ENCODE assay signal across 11 cellular contexts in genomic region chr5:128216860-128217531, GRCh38.
DNase-seq lines count a peak whose midpoint lies in the region; ATAC-seq, FAIRE-seq and TF ChIP-seq lines count a peak whose summit lies in the region.
"Had no signal": no experiment of that assay in that cellular context is flagged by ENCODE, and none has a peak within 500 bp of the region (broad histone marks: within the 10 kb centered on the region; RNA-seq: fewer than 3 reads in every experiment).

No MANE protein-coding gene starts in this region.

- DNase-seq in BJ (ENCODE audit: low read depth) (peak; percentile 29), PC-3 (peak; percentile 70), fibroblast of gingiva (ENCODE audit: low read depth) (peak; percentile 83), neuronal stem cell (ENCODE audit: low spot score) (no peak), HepG2 (ENCODE audit: low spot score) (no peak)
- DNase-seq in activated CD8-positive, alpha-beta memory T cell treated with anti-CD3 and anti-CD28 coated beads, Interleukin-2, amount 50 U/mL, for 4 hours, result no peak
- DNase-seq: activated CD4-positive, alpha-beta T cell treated with anti-CD3 and anti-CD28 coated beads, Interleukin-2, amount 50 U/mL, for 1 hour; stimulated activated naive B cell treated with anti-CD40 and anti-IgM and Interleukin-4, amounts not matched to agents 10 μg/mL and 1 μg/mL and 100 μg/mL, for 72 hours had no signal

- no peak overlapping the region for H2BK5ac ChIP-seq in neuronal stem cell (ENCODE audit: low read length)

- peak overlapping the region; percentile 14 for H3K23ac ChIP-seq in neuronal stem cell (ENCODE audit: low read depth, low read length, poor library complexity)

- peaks cover 13% of the 10 kb centered on the region for H3K4me1 ChIP-seq in PC-3 (ENCODE audit: insufficient read depth, low read length)
- H3K4me1 ChIP-seq in neuronal stem cell (ENCODE audit: control insufficient read depth in 2 of 2, insufficient read depth in 1 of 2, low read depth in 1 of 2, low read length in 2 of 2), result peaks cover 0 to under 1% of the 10 kb centered on the region in 2 donors
- no peaks in the 10 kb centered on the region for H3K4me1 ChIP-seq in HepG2 (ENCODE audit: insufficient read depth, low read length)

- TF ChIP-seq EP300 in HepG2 (IDR thresholded peaks at IDR 0.05; ENCODE audit: low read depth in 2 of 2, low read length in 2 of 2) (no peak), HepG2 (CRISPR knock-in tag; IDR thresholded peaks at IDR 0.05; ENCODE audit: borderline replicate concordance) (no peak)

- H2BK15ac ChIP-seq in neuronal stem cell (ENCODE audit: low read length), result no peak overlapping the region

- H3K36me3 Mint-ChIP-seq in activated T-helper 17 cell treated with anti-CD3 and anti-CD28 coated beads, Interleukin-2, amount 50 U/mL, for 72 hours (ENCODE audit: low read depth), result no peaks in the 10 kb centered on the region
- H3K36me3 Mint-ChIP-seq: stimulated activated naive B cell treated with anti-CD40 and anti-IgM and Interleukin-4, amounts not matched to agents 10 μg/mL and 1 μg/mL and 100 μg/mL, for 72 hours had no signal

- H3K4me1 Mint-ChIP-seq in activated T-helper 17 cell treated with anti-CD3 and anti-CD28 coated beads, Interleukin-2, amount 50 U/mL, for 72 hours, result no peaks in the 10 kb centered on the region
- H3K4me1 Mint-ChIP-seq: stimulated activated naive B cell treated with anti-CD40 and anti-IgM and Interleukin-4, amounts not matched to agents 10 μg/mL and 1 μg/mL and 100 μg/mL, for 72 hours had no signal

- POLR2A ChIA-PET in BJ (lab: Charles Lee), result no interaction called here
- POLR2A ChIA-PET in PC-3 (lab: Charles Lee; ENCODE audit: unreplicated experiment), result no interaction called here
- POLR2A ChIA-PET in HepG2 (lab: Yijun Ruan, JAX), result no interaction called here

- no peaks in the 10 kb centered on the region for H3K9me2 ChIP-seq in PC-3 (replicated peaks; ENCODE audit: low read length)

- no peak for FAIRE-seq in HepG2 (lab: Jason Lieb, UNC)

- H2AK5ac ChIP-seq in neuronal stem cell (ENCODE audit: low read depth, low read length), result no peak overlapping the region

- H3K27ac ChIP-seq in PC-3 (ENCODE audit: low read length) (no peak overlapping the region), neuronal stem cell (replicated peaks; ENCODE audit: low read length) (no peak overlapping the region), HepG2 (ENCODE audit: extremely low read length, insufficient read depth, low read length) (no peak overlapping the region)
- H3K27ac ChIP-seq: SK-N-MC had no signal

- no peaks in the 10 kb centered on the region for H3K79me2 ChIP-seq in PC-3 (ENCODE audit: low read length)
- no peaks in the 10 kb centered on the region for H3K79me2 ChIP-seq in HepG2 (ENCODE audit: insufficient read depth, low read length)

- H3K4me2 ChIP-seq in PC-3 (ENCODE audit: low read length), result no peak overlapping the region
- no peak overlapping the region for H3K4me2 ChIP-seq in neuronal stem cell (ENCODE audit: insufficient read depth, low read length, poor library complexity, severe bottlenecking)
- H3K4me2 ChIP-seq in HepG2 (ENCODE audit: low read depth, low read length), result no peak overlapping the region

- no peaks in the 10 kb centered on the region for H3K79me1 ChIP-seq in neuronal stem cell (ENCODE audit: low read depth, low read length)

- no peak overlapping the region for H3K4me3 ChIP-seq in BJ (ENCODE audit: low read depth, low read length)
- H3K4me3 ChIP-seq in PC-3 (ENCODE audit: low read length), result no peak overlapping the region
- H3K4me3 ChIP-seq in neuronal stem cell (ENCODE audit: low read length in 2 of 2), result no peak overlapping the region
- H3K4me3 ChIP-seq in HepG2 (replicated peaks in 1 of 3; ENCODE audit: insufficient read depth in 1 of 3, low read depth in 2 of 3, low read length in 3 of 3), result no peak overlapping the region
- H3K4me3 ChIP-seq: SK-N-MC had no signal

- H3K4me3 Mint-ChIP-seq in activated T-helper 17 cell treated with anti-CD3 and anti-CD28 coated beads, Interleukin-2, amount 50 U/mL, for 72 hours, result no peak overlapping the region
- H3K4me3 Mint-ChIP-seq: stimulated activated naive B cell treated with anti-CD40 and anti-IgM and Interleukin-4, amounts not matched to agents 10 μg/mL and 1 μg/mL and 100 μg/mL, for 72 hours had no signal

- H4K20me1 ChIP-seq in PC-3 (ENCODE audit: low read length) (no peaks in the 10 kb centered on the region), HepG2 (ENCODE audit: insufficient read depth, low read length) (no peaks in the 10 kb centered on the region)

- ATAC-seq in PC-3, result peak; percentile 71
- ATAC-seq in HepG2, result no peak; the same call in 2 of the 3 replicates
- ATAC-seq in activated T-helper 17 cell treated with anti-CD3 and anti-CD28 coated beads, Interleukin-2, amount 50 U/mL, for 72 hours (replicated peaks), result no peak
- ATAC-seq in HG03439 (IDR thresholded peaks at IDR 0.05; ENCODE audit: unreplicated experiment), result no peak
- ATAC-seq: stimulated activated naive B cell treated with anti-CD40 and anti-IgM and Interleukin-4, amounts not matched to agents 10 μg/mL and 1 μg/mL and 100 μg/mL, for 72 hours had no signal

- intact Hi-C loops in PC-3 (cut with micrococcal nuclease), result loop anchor here (1.0 kb wide), 1 partner anchor 11 kb away; no protein-coding TSS in a partner anchor
- intact Hi-C loops in HepG2 (cut with micrococcal nuclease; ENCODE audit: unreplicated experiment), result no loop called here

- no peak overlapping the region for H3K9ac ChIP-seq in PC-3 (ENCODE audit: low read length)
- no peak overlapping the region for H3K9ac ChIP-seq in neuronal stem cell (ENCODE audit: low read depth, low read length, poor library complexity)
- H3K9ac ChIP-seq in HepG2 (ENCODE audit: insufficient read depth, low read depth, low read length), result no peak overlapping the region

- no peak overlapping the region for H3K18ac ChIP-seq in neuronal stem cell (ENCODE audit: low read length)

- WGBS in neuronal stem cell (ENCODE audit: extremely low coverage in 2 of 2, insufficient read length in 2 of 2, insufficient replicate concordance in 1 of 2), 2 donors, result no CpG with 5 or more reads among the region's 15 CpGs
- 17% methylated on average over 15 of the region's 15 CpGs for WGBS in HepG2 (ENCODE audit: low lambda C conversion rate)

- H3K9me3 ChIP-seq in PC-3 (ENCODE audit: low read length) (no peaks in the 10 kb centered on the region), neuronal stem cell (replicated peaks in 1 of 2; ENCODE audit: control insufficient read depth in 2 of 2, insufficient read depth in 1 of 2, low read depth in 1 of 2, low read length in 2 of 2) (peaks cover 0 to 2% of the 10 kb centered on the region in 2 donors), HepG2 (ENCODE audit: low read length) (no peaks in the 10 kb centered on the region)

- H3K9me3 Mint-ChIP-seq in activated T-helper 17 cell treated with anti-CD3 and anti-CD28 coated beads, Interleukin-2, amount 50 U/mL, for 72 hours, result no peaks in the 10 kb centered on the region
- H3K9me3 Mint-ChIP-seq: stimulated activated naive B cell treated with anti-CD40 and anti-IgM and Interleukin-4, amounts not matched to agents 10 μg/mL and 1 μg/mL and 100 μg/mL, for 72 hours had no signal

- BruUV-seq in PC-3 (replicated peaks; lab: Mats Ljungman, UMichigan) (no TSS peak), HepG2 (replicated peaks; lab: Mats Ljungman, UMichigan) (no TSS peak)

- H3F3A ChIP-seq in PC-3 (ENCODE audit: low read length, unreplicated experiment), result no peaks in the 10 kb centered on the region

- in situ Hi-C loops in HepG2 (cut with HindIII; ENCODE audit: extremely low pct_ligation_motif_present, low pct_unique_long_range_greater_than_20kb), result loop anchor here (10.0 to 25.0 kb wide), 4 partner anchors 458 to 1548 kb away; no protein-coding TSS in a partner anchor

- H2AFZ ChIP-seq in PC-3 (ENCODE audit: low read length) (no peak overlapping the region), neuronal stem cell (ENCODE audit: low read length) (no peak overlapping the region), HepG2 (ENCODE audit: low read length) (no peak overlapping the region)

- TF ChIP-seq POLR2A in HepG2 (IDR thresholded peaks at IDR 0.05; ENCODE audit: insufficient read depth in 1 of 2, low read depth in 2 of 2, low read length in 2 of 2), result no peak

- H4K8ac ChIP-seq in neuronal stem cell (ENCODE audit: low read depth, low read length), result no peak overlapping the region

- no peaks in the 10 kb centered on the region for H3K36me3 ChIP-seq in BJ (ENCODE audit: control insufficient read depth, insufficient read depth, low read length)
- no peaks in the 10 kb centered on the region for H3K36me3 ChIP-seq in PC-3 (ENCODE audit: low read depth, low read length)
- H3K36me3 ChIP-seq in neuronal stem cell (replicated peaks in 1 of 2; ENCODE audit: control insufficient read depth in 2 of 2, insufficient read depth in 2 of 2, low read length in 2 of 2), result no peaks in the 10 kb centered on the region
- H3K36me3 ChIP-seq in HepG2 (replicated peaks in 1 of 2; ENCODE audit: control insufficient read depth in 1 of 2, insufficient read depth in 2 of 2, low read length in 2 of 2), result no peaks in the 10 kb centered on the region

- peak overlapping the region; percentile 5 for H3K14ac ChIP-seq in neuronal stem cell (ENCODE audit: low read length)

- H3K27me3 Mint-ChIP-seq in activated T-helper 17 cell treated with anti-CD3 and anti-CD28 coated beads, Interleukin-2, amount 50 U/mL, for 72 hours, result no peaks in the 10 kb centered on the region

- TF ChIP-seq RAD21 in HepG2 (CRISPR knock-in tag; IDR thresholded peaks at IDR 0.05), result no peak

- H2BK12ac ChIP-seq in neuronal stem cell (ENCODE audit: low read length), result no peak overlapping the region

- H3K27me3 ChIP-seq in BJ (ENCODE audit: control insufficient read depth, insufficient read depth, low read length), result no peaks in the 10 kb centered on the region
- no peaks in the 10 kb centered on the region for H3K27me3 ChIP-seq in PC-3 (ENCODE audit: low read length)
- peaks cover 0 to 7% (median 0%) of the 10 kb centered on the region in 3 experiments for H3K27me3 ChIP-seq in neuronal stem cell (ENCODE audit: control insufficient read depth in 3 of 3, insufficient read depth in 3 of 3, low read depth in 1 of 3, low read length in 3 of 3)
- peaks cover 0 to 6% of the 10 kb centered on the region in 2 experiments; a peak in 2 of 5 replicates for H3K27me3 ChIP-seq in HepG2 (ENCODE audit: control insufficient read depth in 1 of 2, insufficient read depth in 2 of 2, low read length in 2 of 2)

- H2BK120ac ChIP-seq in neuronal stem cell (ENCODE audit: low read depth, low read length), result no peak overlapping the region

- CTCF ChIA-PET in BJ (lab: Yijun Ruan, JAX) (interaction anchor here (0.9 kb wide), 1 partner anchor 265 kb away, joined by 3 read pairs; no protein-coding TSS in a partner anchor), PC-3 (lab: Charles Lee) (no interaction called here), HepG2 (lab: Yijun Ruan, JAX; ENCODE audit: low intra/inter-chr PET ratio, low total read pairs) (no interaction called here)

- no peak for TF ChIP-seq CTCF in BJ (IDR thresholded peaks at IDR 0.05; ENCODE audit: insufficient read depth, low read depth, low read length)
- no peak for TF ChIP-seq CTCF in PC-3 (conservative IDR thresholded peaks at IDR 0.05; ENCODE audit: low read depth, low read length)
- TF ChIP-seq CTCF in HepG2 (CRISPR knock-in tag; IDR thresholded peaks at IDR 0.05), result no peak

- H4K91ac ChIP-seq in neuronal stem cell (ENCODE audit: low read depth, low read length, poor library complexity), result no peak overlapping the region

- H3K27ac Mint-ChIP-seq in activated T-helper 17 cell treated with anti-CD3 and anti-CD28 coated beads, Interleukin-2, amount 50 U/mL, for 72 hours, result no peak overlapping the region
- H3K27ac Mint-ChIP-seq: stimulated activated naive B cell treated with anti-CD40 and anti-IgM and Interleukin-4, amounts not matched to agents 10 μg/mL and 1 μg/mL and 100 μg/mL, for 72 hours had no signal

- H3K4ac ChIP-seq in neuronal stem cell (ENCODE audit: low read length), result no peak overlapping the region

Comparison
In these comparisons a context has a peak if more than half of its experiments do, and no peak if none do; other contexts are left out.
1. DNase-seq: peak in BJ (single experiment), PC-3 (single experiment) and fibroblast of gingiva (single experiment); none in neuronal stem cell (single experiment), activated CD8-positive, alpha-beta memory T cell treated with anti-CD3 and anti-CD28 coated beads, Interleukin-2, amount 50 U/mL, for 4 hours (single experiment) and HepG2 (single experiment).